ENCODE assay signal across 8 cellular contexts in genomic region chr17:64506201-64506575, GRCh38. TPM values are rescaled to one million over a fixed set of nuclear protein-coding genes. Genes with fewer than 3 reads are reported as not detected.
DNase-seq lines count a peak whose midpoint lies in the region; ATAC-seq, FAIRE-seq and TF ChIP-seq lines count a peak whose summit lies in the region.

DDX5 (minus strand) TSS chr17:64506289; CDS start chr17:64506119, 170 bp downstream.

- BruUV-seq in PC-9 (replicated peaks; lab: Mats Ljungman, UMichigan): no TSS peak

- peak within 1 kb of the TSS; percentile 100 for H3K9ac ChIP-seq in mucosa of rectum (ENCODE audit: low read depth in 1 of 2, low read length in 2 of 2)

- H3F3A ChIP-seq in PC-9 (ENCODE audit: insufficient read depth, low read depth): peaks cover 56% of the 10 kb centered on the region

- peak within 1 kb of the TSS; percentile 100 for H3K4me3 ChIP-seq in PC-9
- peak within 1 kb of the TSS; percentile 93 to 99 for H3K4me3 ChIP-seq in mucosa of rectum (ENCODE audit: low read length in 2 of 2)

- TF ChIP-seq POLR2A in erythroblast (IDR thresholded peaks at IDR 0.05; ENCODE audit: low read length): peak; percentile 97

- DNase-seq in D721Med (ENCODE audit: insufficient read length, low spot score) (peak; percentile 57), PC-9 (peak; percentile 96 to 98), activated T-cell treated with anti-CD3 and anti-CD28 coated beads for 48 hours (ENCODE audit: low read depth) (peak; percentile 96), erythroblast (lab: John Stamatoyannopoulos, UW) (peak; percentile 99)
- peak; percentile 95 for DNase-seq in stimulated activated CD8-positive, alpha-beta memory T cell treated with anti-CD3 and anti-CD28 coated beads, Interleukin-4, amount 100 ng/mL, for 4 hours (ENCODE audit: low read depth in 2 of 2, low spot score in 1 of 2)

- peaks cover 89% of the 10 kb centered on the region for H3K79me2 ChIP-seq in PC-9 (ENCODE audit: low read depth)

- no peak for TF ChIP-seq RAD21 in Ishikawa (IDR thresholded peaks at IDR 0.05; ENCODE audit: low read depth)

- POLR2A ChIA-PET in PC-9 (lab: Charles Lee; ENCODE audit: unreplicated experiment): interaction anchor here (0.5 to 1.9 kb wide), 9 partner anchors 8 to 625 kb away, joined by 3 to 17 read pairs (median 7); partner anchors contain the start of genes POLG2 and SMURF2

- H3K27me3 ChIP-seq in PC-9 (ENCODE audit: insufficient read depth, low read depth) (no peaks in the 10 kb centered on the region), mucosa of rectum (ENCODE audit: control insufficient read depth in 2 of 2, insufficient read depth in 2 of 2, low read length in 2 of 2) (no peaks in the 10 kb centered on the region)

- H4K20me1 ChIP-seq in PC-9 (ENCODE audit: insufficient read depth): peaks cover 64% of the 10 kb centered on the region

- ATAC-seq in GM21528 (IDR thresholded peaks at IDR 0.05; ENCODE audit: low FRiP score, unreplicated experiment): peak; percentile 59

- no peak for FAIRE-seq in D721Med (lab: Jason Lieb, UNC)

- CTCF ChIA-PET in PC-9 (lab: Charles Lee): interaction anchor here (0.7 to 0.9 kb wide), 3 partner anchors 57 to 86 kb away, joined by 3 to 4 read pairs (median 3); no protein-coding TSS in a partner anchor

- H3K4me1 ChIP-seq in PC-9 (replicated peaks; ENCODE audit: insufficient read depth) (peaks cover 30% of the 10 kb centered on the region), mucosa of rectum (ENCODE audit: control insufficient read depth in 2 of 2, insufficient read depth in 2 of 2, low read length in 2 of 2) (peaks cover 28% of the 10 kb centered on the region in 2 donors)

- peak within 1 kb of the TSS; percentile 98 for H3K27ac ChIP-seq in PC-9
- H3K27ac ChIP-seq in mucosa of rectum (ENCODE audit: low read depth in 2 of 2, low read length in 2 of 2): peak within 1 kb of the TSS; percentile 99 to 100

- TF ChIP-seq EP300 in Ishikawa (IDR thresholded peaks at IDR 0.05; ENCODE audit: borderline replicate concordance): peak; percentile 16; the same call in 1 of the 2 replicates

- intact Hi-C loops in PC-9 (cut with micrococcal nuclease; ENCODE audit: unreplicated experiment): loop anchor here (2.0 kb wide), 1 partner anchor 63 kb away; no protein-coding TSS in a partner anchor

- H3K36me3 ChIP-seq in PC-9 (ENCODE audit: low read depth) (peaks cover 66% of the 10 kb centered on the region), mucosa of rectum (ENCODE audit: control insufficient read depth in 2 of 2, insufficient read depth in 2 of 2, low read length in 2 of 2) (peaks cover 43 to 48% of the 10 kb centered on the region in 2 donors)

- H3K9me3 ChIP-seq in PC-9 (ENCODE audit: insufficient read depth, low read depth): no peaks in the 10 kb centered on the region
- no peaks in the 10 kb centered on the region for H3K9me3 ChIP-seq in mucosa of rectum (ENCODE audit: control insufficient read depth in 2 of 2, low read length in 2 of 2)

- no peaks in the 10 kb centered on the region for H3K9me2 ChIP-seq in PC-9 (ENCODE audit: insufficient read depth)

- H2AFZ ChIP-seq in PC-9: peak within 1 kb of the TSS; percentile 89

- H3K4me2 ChIP-seq in PC-9: peak within 1 kb of the TSS; percentile 95

- no peak for TF ChIP-seq CTCF in D721Med (IDR thresholded peaks at IDR 0.05; ENCODE audit: insufficient read depth, missing control alignments)
- no peak for TF ChIP-seq CTCF in PC-9 (conservative IDR thresholded peaks at IDR 0.05)

TF ChIP-seq in Ishikawa, 13 proteins besides CTCF, POLR2A, EP300 and RAD21:
- TF ChIP-seq EGR1 (IDR thresholded peaks at IDR 0.05) (peak; percentile 98), CEBPB (IDR thresholded peaks at IDR 0.05) (no peak), REST (IDR thresholded peaks at IDR 0.05; ENCODE audit: low read depth) (no peak), NFIC (IDR thresholded peaks at IDR 0.05) (0 out of 2 replicates have a peak, but pooled peaks have one; percentile 11), TCF12 (IDR thresholded peaks at IDR 0.05; ENCODE audit: low read depth) (no peak), TEAD4 (IDR thresholded peaks at IDR 0.05) (peak; percentile 64), FOXM1 (IDR thresholded peaks at IDR 0.05; ENCODE audit: borderline replicate concordance, low read depth) (no peak), TAF1 (IDR thresholded peaks at IDR 0.05; ENCODE audit: low read depth) (peak; percentile 95), YY1 (IDR thresholded peaks at IDR 0.05; ENCODE audit: low read depth) (no peak), MAX (IDR thresholded peaks at IDR 0.05) (no peak), CREB1 (IDR thresholded peaks at IDR 0.05; ENCODE audit: low read depth) (peak; percentile 57; the same call in 1 of the 2 replicates)

RNA-seq across cellular contexts. Expression of gene DDX5, which starts in this region (rescaled TPM):
- total RNA-seq in PC-9 (2021): 375 and 402 TPM in 2 replicates

Comparison
In these comparisons a context has a peak if more than half of its experiments do, and no peak if none do; other contexts are left out.
1. Peak in every context shown above with its lines: DNase-seq, ATAC-seq, H3K4me3 ChIP-seq and H3K27ac ChIP-seq.